In genomic region chr20:18533491-18533890, GRCh38 we compare ENCODE assay signal across 24 cellular contexts.
"Had no signal": no experiment of that assay in that cellular context is flagged by ENCODE, and none has a peak within 500 bp of the region (broad histone marks: within the 10 kb centered on the region; RNA-seq: fewer than 3 reads in every experiment).

No MANE protein-coding gene starts in this region.

- DNase-seq: activated CD4-positive, alpha-beta memory T cell treated with anti-CD3 and anti-CD28 coated beads for 36 hours; activated CD4-positive, alpha-beta T cell treated with anti-CD3 and anti-CD28 coated beads for 48 hours; activated effector memory CD4-positive, alpha-beta T cell treated with Interleukin-2 at 50 U/mL for 16 hours; activated naive CD4-positive, alpha-beta T cell treated with anti-CD3 and anti-CD28 coated beads, Interleukin-2, amount 10 ng/mL, durations not matched to agents 7 days and 5 days; activated T-cell treated with anti-CD3 and anti-CD28 coated beads, Interleukin-2, amount 50 U/mL, for 72 hours; central memory CD4-positive, alpha-beta T cell; effector memory CD4-positive, alpha-beta T cell; heart left ventricle; lower lobe of right lung; naive B cell; nucleus accumbens; stimulated activated CD4-positive, alpha-beta T cell treated with anti-CD3 and anti-CD28 coated beads, Interleukin-2, amount 100 ng/mL, for 48 hours; stimulated activated CD8-positive, alpha-beta memory T cell treated with anti-CD3 and anti-CD28 coated beads, Interleukin-4, amount 100 ng/mL, for 48 hours; stimulated activated naive B cell treated with anti-CD40 and anti-IgM and Interleukin-4, amounts not matched to agents 10 μg/mL and 1 μg/mL and 100 μg/mL, for 72 hours; T1000; trophoblast cell; uterus had no signal

- H3K79me2 ChIP-seq: parathyroid adenoma had no signal

- H3K9ac ChIP-seq: parathyroid adenoma had no signal

- H3K9me3 ChIP-seq: heart left ventricle, lower lobe of right lung, uterus had no signal

- H3K4me1 ChIP-seq: heart left ventricle, lower lobe of right lung, parathyroid adenoma, uterus had no signal

- H2AFZ ChIP-seq: parathyroid adenoma had no signal

- H3K27ac ChIP-seq: heart left ventricle, lower lobe of right lung, parathyroid adenoma, uterus had no signal

- H3K4me3 ChIP-seq: heart left ventricle, lower lobe of right lung, uterus had no signal

- H3K27me3 Mint-ChIP-seq: activated CD4-positive, alpha-beta memory T cell treated with anti-CD3 and anti-CD28 coated beads for 36 hours; activated naive CD4-positive, alpha-beta T cell treated with anti-CD3 and anti-CD28 coated beads, Interleukin-2, amount 10 ng/mL, durations not matched to agents 7 days and 5 days; naive B cell; stimulated activated naive B cell treated with anti-CD40 and anti-IgM and Interleukin-4, amounts not matched to agents 10 μg/mL and 1 μg/mL and 100 μg/mL, for 72 hours had no signal

- H3K36me3 ChIP-seq: uterus had no signal

- FAIRE-seq: endothelial cell of umbilical vein, frontal cortex, keratinocyte had no signal

- H3K27me3 ChIP-seq: heart left ventricle, uterus had no signal

- H3K4me3 Mint-ChIP-seq: activated CD4-positive, alpha-beta memory T cell treated with anti-CD3 and anti-CD28 coated beads for 36 hours; activated naive CD4-positive, alpha-beta T cell treated with anti-CD3 and anti-CD28 coated beads, Interleukin-2, amount 10 ng/mL, durations not matched to agents 7 days and 5 days; activated T-cell treated with anti-CD3 and anti-CD28 coated beads, Interleukin-2, amount 50 U/mL, for 72 hours; naive B cell; stimulated activated naive B cell treated with anti-CD40 and anti-IgM and Interleukin-4, amounts not matched to agents 10 μg/mL and 1 μg/mL and 100 μg/mL, for 72 hours; T-helper 1 cell treated with Interleukin-12 subunit alpha and Interleukin-12 subunit beta and Interleukin-4 antibody, amounts not matched to agents 30 μg/mL and 1 μg/mL, for 36 hours had no signal

- H3K4me1 Mint-ChIP-seq: activated naive CD4-positive, alpha-beta T cell treated with anti-CD3 and anti-CD28 coated beads, Interleukin-2, amount 10 ng/mL, durations not matched to agents 7 days and 5 days; naive B cell; stimulated activated naive B cell treated with anti-CD40 and anti-IgM and Interleukin-4, amounts not matched to agents 10 μg/mL and 1 μg/mL and 100 μg/mL, for 72 hours had no signal

- H3K9me3 Mint-ChIP-seq: activated CD4-positive, alpha-beta memory T cell treated with anti-CD3 and anti-CD28 coated beads for 36 hours; activated naive CD4-positive, alpha-beta T cell treated with anti-CD3 and anti-CD28 coated beads, Interleukin-2, amount 10 ng/mL, durations not matched to agents 7 days and 5 days; activated T-cell treated with anti-CD3 and anti-CD28 coated beads, Interleukin-2, amount 50 U/mL, for 72 hours; T-helper 1 cell treated with Interleukin-12 subunit alpha and Interleukin-12 subunit beta and Interleukin-4 antibody, amounts not matched to agents 30 μg/mL and 1 μg/mL, for 36 hours had no signal

- H3K27ac Mint-ChIP-seq: activated CD4-positive, alpha-beta memory T cell treated with anti-CD3 and anti-CD28 coated beads for 36 hours; activated naive CD4-positive, alpha-beta T cell treated with anti-CD3 and anti-CD28 coated beads, Interleukin-2, amount 10 ng/mL, durations not matched to agents 7 days and 5 days; activated T-cell treated with anti-CD3 and anti-CD28 coated beads, Interleukin-2, amount 50 U/mL, for 72 hours; stimulated activated naive B cell treated with anti-CD40 and anti-IgM and Interleukin-4, amounts not matched to agents 10 μg/mL and 1 μg/mL and 100 μg/mL, for 72 hours; T-helper 1 cell treated with Interleukin-12 subunit alpha and Interleukin-12 subunit beta and Interleukin-4 antibody, amounts not matched to agents 30 μg/mL and 1 μg/mL, for 36 hours had no signal

- ATAC-seq: activated T-cell treated with anti-CD3 and anti-CD28 coated beads, Interleukin-2, amount 50 U/mL, for 72 hours; esophagus mucosa; heart left ventricle; lower lobe of right lung; sciatic nerve; stimulated activated naive B cell treated with anti-CD40 and anti-IgM and Interleukin-4, amounts not matched to agents 10 μg/mL and 1 μg/mL and 100 μg/mL, for 72 hours had no signal
